10 cellular contexts compared by ENCODE assay signal in genomic region chr4:6939761-6940743, GRCh38.
DNase-seq lines count a peak whose midpoint lies in the region; ATAC-seq, FAIRE-seq and TF ChIP-seq lines count a peak whose summit lies in the region.
"Had no signal": no experiment of that assay in that cellular context is flagged by ENCODE, and none has a peak within 500 bp of the region (broad histone marks: within the 10 kb centered on the region; RNA-seq: fewer than 3 reads in every experiment).

No MANE protein-coding gene starts in this region.

- no peaks in the 10 kb centered on the region for H3K9me3 ChIP-seq in neutrophil

- peak overlapping the region; percentile 98 for H3K27ac ChIP-seq in neutrophil

- H3K36me3 Mint-ChIP-seq in activated naive CD8-positive, alpha-beta T cell: peaks cover 6% of the 10 kb centered on the region
- H3K36me3 Mint-ChIP-seq: activated naive CD4-positive, alpha-beta T cell treated with anti-CD3 and anti-CD28 coated beads, Interleukin-2, amount 50 U/mL, for 72 hours had no signal

- H3K4me3 ChIP-seq in neutrophil (ENCODE audit: low read depth in 1 of 2, low read length in 1 of 2): peak overlapping the region; percentile 50 to 55

- DNase-seq in GM18507 (ENCODE audit: extremely low spot score, insufficient read length, low read depth): no peak
- DNase-seq in DMS 273 (lab: John Stamatoyannopoulos, UW; ENCODE audit: unreplicated experiment): no peak
- DNase-seq in retina: no peak
- DNase-seq in activated naive CD4-positive, alpha-beta T cell treated with Interleukin-2 at 50 U/mL for 16 hours: no peak
- no peak for DNase-seq in NCI-H774 (lab: John Stamatoyannopoulos, UW)
- DNase-seq: PC-3 had no signal

- H3K4me1 ChIP-seq in neutrophil (ENCODE audit: control insufficient read depth in 1 of 2, insufficient read depth in 1 of 2, low read depth in 1 of 2, low read length in 1 of 2): peaks cover 77 to 79% of the 10 kb centered on the region in 2 experiments

- H3K36me3 ChIP-seq in neutrophil: peaks cover 30% of the 10 kb centered on the region

- H3K9me3 Mint-ChIP-seq in activated naive CD8-positive, alpha-beta T cell (ENCODE audit: low read depth): no peaks in the 10 kb centered on the region
- H3K9me3 Mint-ChIP-seq: activated naive CD4-positive, alpha-beta T cell treated with anti-CD3 and anti-CD28 coated beads, Interleukin-2, amount 50 U/mL, for 72 hours had no signal

- peak overlapping the region; percentile 89 for H3K27ac Mint-ChIP-seq in activated naive CD8-positive, alpha-beta T cell

- no peaks in the 10 kb centered on the region for H3K27me3 ChIP-seq in neutrophil

- H3K4me1 Mint-ChIP-seq in activated naive CD8-positive, alpha-beta T cell (ENCODE audit: low read depth): peaks cover 75% of the 10 kb centered on the region

- H3K4me3 Mint-ChIP-seq in activated naive CD8-positive, alpha-beta T cell: peak overlapping the region; percentile 31

- peak; percentile 39 for ATAC-seq in HG03521 (IDR thresholded peaks at IDR 0.05; ENCODE audit: unreplicated experiment)
- ATAC-seq: PC-3 had no signal

- no peaks in the 10 kb centered on the region for H3K27me3 Mint-ChIP-seq in activated naive CD8-positive, alpha-beta T cell

- FAIRE-seq in GM18507 (lab: Jason Lieb, UNC): peak; percentile 75

- TF ChIP-seq CTCF in neutrophil (IDR thresholded peaks at IDR 0.05): no peak
